28 cellular contexts compared by ENCODE assay signal in genomic region chr14:75168586-75169335, GRCh38. TPM values are rescaled to one million over a fixed set of nuclear protein-coding genes. Genes with fewer than 3 reads are reported as not detected.
DNase-seq lines count a peak whose midpoint lies in the region; ATAC-seq and TF ChIP-seq lines count a peak whose summit lies in the region.
"Had no signal": no experiment of that assay in that cellular context is flagged by ENCODE, and none has a peak within 500 bp of the region (broad histone marks: within the 10 kb centered on the region; RNA-seq: fewer than 3 reads in every experiment).

No MANE protein-coding gene starts in this region.

- H3K9ac ChIP-seq in PC-3 (ENCODE audit: low read length): no peak overlapping the region

- no peaks in the 10 kb centered on the region for H3K9me2 ChIP-seq in PC-3 (replicated peaks; ENCODE audit: low read length)

- peak overlapping the region; percentile 7 for H3K27ac Mint-ChIP-seq in activated T-cell treated with anti-CD3 and anti-CD28 coated beads, Interleukin-2, amount 50 U/mL, for 24 hours
- H3K27ac Mint-ChIP-seq: activated naive CD4-positive, alpha-beta T cell treated with anti-CD3 and anti-CD28 coated beads for 36 hours had no signal

- H3K9me3 ChIP-seq in PC-3 (ENCODE audit: low read length) (no peaks in the 10 kb centered on the region), upper lobe of right lung (no peaks in the 10 kb centered on the region), heart left ventricle (no peaks in the 10 kb centered on the region)
- H3K9me3 ChIP-seq: body of pancreas, prostate gland, sigmoid colon, upper lobe of left lung had no signal

- H3K4me2 ChIP-seq in PC-3 (ENCODE audit: low read length): 0 out of 2 replicates have a peak overlapping the region, but pooled peaks have one; percentile 5

- no peak for DNase-seq in activated T-cell treated with anti-CD3 and anti-CD28 coated beads, Interleukin-2, amount 50 U/mL, for 24 hours
- no peak for DNase-seq in activated T-cell treated with anti-CD3 and anti-CD28 coated beads, Interleukin-2, amount 50 U/mL, for 1 hour
- DNase-seq in PC-3 (peak; percentile 35), left colon (no peak), upper lobe of right lung (no peak), heart left ventricle (no peak), dermis blood vessel endothelial cell (no peak)
- DNase-seq: activated CD4-positive, alpha-beta T cell treated with anti-CD3 and anti-CD28 coated beads for 4 hours; activated naive CD4-positive, alpha-beta T cell treated with anti-CD3 and anti-CD28 coated beads for 36 hours; activated T-cell treated with anti-CD3 and anti-CD28 coated beads, Interleukin-2, amount 50 U/mL, for 48 hours; AML-193; body of pancreas; CD4-positive, alpha-beta T cell; cerebellar nuclear complex; EL; midbrain; naive thymus-derived CD8-positive, alpha-beta T cell; NCI-H146; NCI-H446; NCI-H748 treated with DMSO at 0.1 percent for 48 hours; SHP77 treated with DMSO at 0.1 percent for 48 hours; sigmoid colon; stimulated activated CD4-positive, alpha-beta T cell treated with anti-CD3 and anti-CD28 coated beads, Interleukin-4, amount 100 ng/mL, for 24 hours; upper lobe of left lung had no signal

- no peaks in the 10 kb centered on the region for H3K36me3 ChIP-seq in PC-3 (ENCODE audit: low read depth, low read length)
- H3K36me3 ChIP-seq in upper lobe of right lung: no peaks in the 10 kb centered on the region
- no peaks in the 10 kb centered on the region for H3K36me3 ChIP-seq in heart left ventricle
- H3K36me3 ChIP-seq: prostate gland, sigmoid colon, upper lobe of left lung had no signal

- no TSS peak for BruUV-seq in PC-3 (replicated peaks; lab: Mats Ljungman, UMichigan)

- H3K27ac ChIP-seq in PC-3 (ENCODE audit: low read length): no peak overlapping the region
- H3K27ac ChIP-seq in temporal lobe (ENCODE audit: low read depth, low read length): peak overlapping the region; percentile 23
- no peak overlapping the region for H3K27ac ChIP-seq in upper lobe of right lung
- no peak overlapping the region for H3K27ac ChIP-seq in heart left ventricle
- H3K27ac ChIP-seq: prostate gland, sigmoid colon had no signal

- TF ChIP-seq CTCF in PC-3 (conservative IDR thresholded peaks at IDR 0.05; ENCODE audit: low read depth, low read length): no peak
- no peak for TF ChIP-seq CTCF in upper lobe of right lung (IDR thresholded peaks at IDR 0.05)
- TF ChIP-seq CTCF in heart left ventricle (IDR thresholded peaks at IDR 0.05): no peak

- H3F3A ChIP-seq in PC-3 (ENCODE audit: low read length, unreplicated experiment): no peaks in the 10 kb centered on the region

- H3K4me1 ChIP-seq in PC-3 (ENCODE audit: insufficient read depth, low read length): peaks cover 10% of the 10 kb centered on the region
- peaks cover 43% of the 10 kb centered on the region for H3K4me1 ChIP-seq in upper lobe of right lung
- peaks cover 0 to 91% (median 52%) of the 10 kb centered on the region in 12 donors for H3K4me1 ChIP-seq in heart left ventricle
- H3K4me1 ChIP-seq: prostate gland had no signal

- H4K20me1 ChIP-seq in PC-3 (ENCODE audit: low read length): peaks cover 37% of the 10 kb centered on the region

- POLR2A ChIA-PET in PC-3 (lab: Charles Lee; ENCODE audit: unreplicated experiment): no interaction called here

- CTCF ChIA-PET in PC-3 (lab: Charles Lee): no interaction called here

- H3K27me3 ChIP-seq in PC-3 (ENCODE audit: low read length) (no peaks in the 10 kb centered on the region), upper lobe of right lung (no peaks in the 10 kb centered on the region), heart left ventricle (no peaks in the 10 kb centered on the region)
- H3K27me3 ChIP-seq: body of pancreas, sigmoid colon, upper lobe of left lung had no signal

- H2AFZ ChIP-seq in PC-3 (ENCODE audit: low read length): no peak overlapping the region

- H3K4me1 Mint-ChIP-seq in activated T-cell treated with anti-CD3 and anti-CD28 coated beads, Interleukin-2, amount 50 U/mL, for 24 hours (ENCODE audit: low read depth): peaks cover 77% of the 10 kb centered on the region

- no peak for TF ChIP-seq POLR2A in heart left ventricle (IDR thresholded peaks at IDR 0.05)

- ATAC-seq in PC-3 (peak; percentile 80), left colon (peak; percentile 46), upper lobe of right lung (no peak), heart left ventricle (no peak)
- ATAC-seq: body of pancreas; GM12878; naive thymus-derived CD8-positive, alpha-beta T cell; Panc1 had no signal

- H3K4me3 ChIP-seq in PC-3 (ENCODE audit: low read length) (no peak overlapping the region), upper lobe of right lung (no peak overlapping the region), heart left ventricle (no peak overlapping the region)
- H3K4me3 ChIP-seq: body of pancreas, GM12878, prostate gland, sigmoid colon, upper lobe of left lung had no signal

- intact Hi-C loops in PC-3 (cut with micrococcal nuclease): no loop called here
- intact Hi-C loops in left colon (cut with DNase I, micrococcal nuclease): no loop called here
- intact Hi-C loops in upper lobe of right lung (cut with DNase I): no loop called here
- intact Hi-C loops in heart left ventricle (cut with DNase I): no loop called here

- H3K36me3 Mint-ChIP-seq in activated T-cell treated with anti-CD3 and anti-CD28 coated beads, Interleukin-2, amount 50 U/mL, for 24 hours (ENCODE audit: low read depth): peaks cover 25% of the 10 kb centered on the region

- no peaks in the 10 kb centered on the region for H3K27me3 Mint-ChIP-seq in activated T-cell treated with anti-CD3 and anti-CD28 coated beads, Interleukin-2, amount 50 U/mL, for 24 hours
- H3K27me3 Mint-ChIP-seq: CD4-positive, alpha-beta T cell; naive thymus-derived CD8-positive, alpha-beta T cell had no signal

- WGBS in heart left ventricle, 4 donors: 84 to 92% (median 89%) methylated on average over 3 of the region's 3 CpGs

- peaks cover 96% of the 10 kb centered on the region for H3K79me2 ChIP-seq in PC-3 (ENCODE audit: low read length)

- no peaks in the 10 kb centered on the region for H3K9me3 Mint-ChIP-seq in activated T-cell treated with anti-CD3 and anti-CD28 coated beads, Interleukin-2, amount 50 U/mL, for 24 hours
- H3K9me3 Mint-ChIP-seq: activated naive CD4-positive, alpha-beta T cell treated with anti-CD3 and anti-CD28 coated beads for 36 hours; CD4-positive, alpha-beta T cell; naive thymus-derived CD8-positive, alpha-beta T cell had no signal

- no peak overlapping the region for H3K4me3 Mint-ChIP-seq in activated T-cell treated with anti-CD3 and anti-CD28 coated beads, Interleukin-2, amount 50 U/mL, for 24 hours
- H3K4me3 Mint-ChIP-seq: activated naive CD4-positive, alpha-beta T cell treated with anti-CD3 and anti-CD28 coated beads for 36 hours; CD4-positive, alpha-beta T cell had no signal

RNA-seq across cellular contexts. Expression of gene TMED10, which starts 7.7 kb away (rescaled TPM):
- total RNA-seq in PC-3 (2014; rRNA removed) (246 and 253 TPM in 2 replicates), left colon (100 to 1,000 TPM; 333 to 360 TPM), temporal lobe (94.2 TPM), upper lobe of right lung (303 TPM), heart left ventricle (100 to 1,000 TPM; 235 to 362 (median 275) TPM), dermis blood vessel endothelial cell (271 and 313 TPM in 2 replicates)
- polyA plus RNA-seq in heart left ventricle: 100 to 1,000 TPM in 1 of 2 donors, 10 to 100 TPM in 1; 56.4 to 398 TPM

RNA-seq across cellular contexts. Expression of gene NEK9, which starts 41.9 kb away (rescaled TPM):
- total RNA-seq in PC-3 (2014; rRNA removed): 29.6 and 44.5 TPM in 2 replicates
- total RNA-seq in left colon: 10 to 100 TPM; 44.8 to 47.6 TPM
- total RNA-seq in temporal lobe: 29.0 TPM
- total RNA-seq in upper lobe of right lung: 78.1 TPM
- 100 to 1,000 TPM in 4 of 9 donors, 10 to 100 TPM in 5; 69.0 to 114 (median 98.3) TPM for total RNA-seq in heart left ventricle
- 10 to 100 TPM; 40.1 to 41.3 TPM for polyA plus RNA-seq in heart left ventricle
- 49.9 and 62.4 TPM in 2 replicates for total RNA-seq in dermis blood vessel endothelial cell

Comparison
In these comparisons a context has a peak if more than half of its experiments do, and no peak if none do; other contexts are left out.
1. ATAC-seq: peak in PC-3 (single experiment) and left colon (single experiment); none in upper lobe of right lung (single experiment) and heart left ventricle (0 of 4).